In genomic region chr3:41961061-41961749, GRCh38 we compare ENCODE assay signal across 8 cellular contexts. TPM values are rescaled to one million over a fixed set of nuclear protein-coding genes. Genes with fewer than 3 reads are reported as not detected.
DNase-seq lines count a peak whose midpoint lies in the region; ATAC-seq and TF ChIP-seq lines count a peak whose summit lies in the region.

No MANE protein-coding gene starts in this region.

- POLR2A ChIA-PET in CD4-positive, alpha-beta T cell (lab: Charles Lee), result interaction anchor here (0.8 to 1.9 kb wide), 7 partner anchors 52 to 1508 kb away, joined by 3 to 20 read pairs (median 5); partner anchors contain the start of genes RPL14, SS18L2 and VIPR1

- CTCF ChIA-PET in CD4-positive, alpha-beta T cell (lab: Charles Lee), result no interaction called here

- no peaks in the 10 kb centered on the region for H3K9me3 Mint-ChIP-seq in CD4-positive, alpha-beta T cell
- no peaks in the 10 kb centered on the region for H3K9me3 Mint-ChIP-seq in activated naive CD4-positive, alpha-beta T cell treated with anti-CD3 and anti-CD28 coated beads, Interleukin-2, amount 50 U/mL, for 72 hours

- WGBS in thyroid gland, 2 donors, result 1 to 5% methylated on average over 13 to 33 of the region's 43 CpGs

- peaks cover 12% of the 10 kb centered on the region for H3K79me2 ChIP-seq in parathyroid adenoma

- peak; percentile 59 for ATAC-seq in CD4-positive, alpha-beta T cell (ENCODE audit: poor library complexity)
- ATAC-seq in GM19467 (IDR thresholded peaks at IDR 0.05; ENCODE audit: unreplicated experiment), result peak; percentile 3
- ATAC-seq in activated naive CD4-positive, alpha-beta T cell treated with anti-CD3 and anti-CD28 coated beads, Interleukin-2, amount 50 U/mL, for 72 hours, result peak; percentile 19 to 44

- H3K9me3 ChIP-seq in CD4-positive, alpha-beta T cell (ENCODE audit: control insufficient read depth, low read length), result no peaks in the 10 kb centered on the region
- H3K9me3 ChIP-seq in SJCRH30 (replicated peaks) (no peaks in the 10 kb centered on the region), parathyroid adenoma (ENCODE audit: control insufficient read depth, low read length) (no peaks in the 10 kb centered on the region), thyroid gland (no peaks in the 10 kb centered on the region)

- peak overlapping the region; percentile 98 for H3K27ac Mint-ChIP-seq in CD4-positive, alpha-beta T cell
- H3K27ac Mint-ChIP-seq in activated naive CD4-positive, alpha-beta T cell treated with anti-CD3 and anti-CD28 coated beads, Interleukin-2, amount 50 U/mL, for 72 hours, result peak overlapping the region; percentile 92 to 99

- no peak for TF ChIP-seq POLR2A in thyroid gland (IDR thresholded peaks at IDR 0.05)

- H3K4me3 ChIP-seq in SJCRH30 (peak overlapping the region; percentile 86), parathyroid adenoma (ENCODE audit: low read depth, low read length) (peak overlapping the region; percentile 82), thyroid gland (replicated peaks in 1 of 3) (peak overlapping the region; percentile 56 to 87 (median 60))

- peak overlapping the region; percentile 73 for H3K9ac ChIP-seq in parathyroid adenoma

- DNase-seq in CD4-positive, alpha-beta T cell, result peak; percentile 34 to 72 (median 52)
- DNase-seq in HS-27A (ENCODE audit: low read depth) (peak; percentile 34), SJCRH30 (peak; percentile 1 to 45), cardiac septum (ENCODE audit: low spot score) (peak; percentile 77), thyroid gland (peak; percentile 44 to 55)
- peak; percentile 48 to 63 for DNase-seq in activated naive CD4-positive, alpha-beta T cell treated with anti-CD3 and anti-CD28 coated beads, Interleukin-2, amount 50 U/mL, for 72 hours (ENCODE audit: low spot score in 2 of 2)

- intact Hi-C loops in CD4-positive, alpha-beta T cell (cut with DNase I, micrococcal nuclease), result loop anchor here (2.0 to 10.0 kb wide), 5 partner anchors 764 to 1652 kb away; partner anchors contain the start of genes CTNNB1 (in 1 of the 2), EIF1B (in 1 of the 2) and RPL14 (in 1 of the 2)
- intact Hi-C loops in cardiac septum (cut with DNase I) (loop anchor here (2.0 to 5.0 kb wide), 2 partner anchors 59 to 138 kb away; no protein-coding TSS in a partner anchor), thyroid gland (cut with DNase I) (loop anchor here (5.0 to 10.0 kb wide), 3 partner anchors 54 to 624 kb away; partner anchors contain the start of gene SEC22C)

- peak overlapping the region; percentile 86 for H3K27ac ChIP-seq in CD4-positive, alpha-beta T cell (ENCODE audit: low read depth, low read length)
- H3K27ac ChIP-seq in SJCRH30 (peak overlapping the region; percentile 32; the same call in 1 of the 2 replicates), parathyroid adenoma (peak overlapping the region; percentile 78), thyroid gland (peak overlapping the region; percentile 40 to 67 (median 49))

- no peak for TF ChIP-seq CTCF in CD4-positive, alpha-beta T cell (IDR thresholded peaks at IDR 0.05)
- TF ChIP-seq CTCF in parathyroid adenoma (IDR thresholded peaks at IDR 0.05) (no peak), thyroid gland (IDR thresholded peaks at IDR 0.05) (no peak)

- peaks cover 26% of the 10 kb centered on the region for H3K4me1 Mint-ChIP-seq in CD4-positive, alpha-beta T cell (ENCODE audit: low read depth)

- H3K4me1 ChIP-seq in SJCRH30, result no peaks in the 10 kb centered on the region
- no peaks in the 10 kb centered on the region for H3K4me1 ChIP-seq in parathyroid adenoma
- peaks cover 5 to 6% of the 10 kb centered on the region in 2 donors for H3K4me1 ChIP-seq in thyroid gland

- H3K36me3 ChIP-seq in SJCRH30 (no peaks in the 10 kb centered on the region), parathyroid adenoma (ENCODE audit: control insufficient read depth, insufficient read depth, low read length) (no peaks in the 10 kb centered on the region), thyroid gland (no peaks in the 10 kb centered on the region)

- peak overlapping the region; percentile 90 for H2AFZ ChIP-seq in parathyroid adenoma

- H3K27me3 ChIP-seq in CD4-positive, alpha-beta T cell (ENCODE audit: control insufficient read depth, insufficient read depth, low read length), result no peaks in the 10 kb centered on the region
- H3K27me3 ChIP-seq in SJCRH30 (no peaks in the 10 kb centered on the region), parathyroid adenoma (ENCODE audit: control insufficient read depth, insufficient read depth, low read length) (no peaks in the 10 kb centered on the region), thyroid gland (no peaks in the 10 kb centered on the region)

- peak overlapping the region; percentile 83 for H3K4me2 ChIP-seq in parathyroid adenoma (ENCODE audit: low read length)

- H3K4me3 Mint-ChIP-seq in CD4-positive, alpha-beta T cell, result peak overlapping the region; percentile 100

- no peaks in the 10 kb centered on the region for H3K27me3 Mint-ChIP-seq in CD4-positive, alpha-beta T cell

- peaks cover 12% of the 10 kb centered on the region for H3K36me3 Mint-ChIP-seq in CD4-positive, alpha-beta T cell (ENCODE audit: low read depth)
- peaks cover 0 to 10% of the 10 kb centered on the region in 2 donors for H3K36me3 Mint-ChIP-seq in activated naive CD4-positive, alpha-beta T cell treated with anti-CD3 and anti-CD28 coated beads, Interleukin-2, amount 50 U/mL, for 72 hours

RNA-seq across cellular contexts. Expression of gene ULK4, which starts 0.7 kb away (rescaled TPM):
- total RNA-seq in CD4-positive, alpha-beta T cell, result 10 to 100 TPM; 23.8 to 28.6 TPM
- 6.3 and 6.4 TPM in 2 replicates for total RNA-seq in SJCRH30 (2014; rRNA removed; shearing (Covaris generic))
- 1 to 10 TPM; 8.1 to 8.9 TPM for total RNA-seq in activated naive CD4-positive, alpha-beta T cell treated with anti-CD3 and anti-CD28 coated beads, Interleukin-2, amount 50 U/mL, for 72 hours
- total RNA-seq in cardiac septum (5.1 TPM), thyroid gland (10 to 100 TPM; 18.7 to 58.2 (median 43.3) TPM)

Comparison
In these comparisons a context has a peak if more than half of its experiments do, and no peak if none do; other contexts are left out.
1. Peak in every context shown above with its lines: DNase-seq, ATAC-seq, H3K4me3 ChIP-seq and H3K27ac ChIP-seq.
2. ATAC-seq: peak in every context shown above with its lines; median percentile 59 in CD4-positive, alpha-beta T cell; 32 in activated naive CD4-positive, alpha-beta T cell treated with anti-CD3 and anti-CD28 coated beads, Interleukin-2, amount 50 U/mL, for 72 hours; 3 in GM19467.
3. DNase-seq: peak in every context shown above with its lines; median percentile 77 in cardiac septum; 56 in activated naive CD4-positive, alpha-beta T cell treated with anti-CD3 and anti-CD28 coated beads, Interleukin-2, amount 50 U/mL, for 72 hours; 52 in CD4-positive, alpha-beta T cell; 50 in thyroid gland; 34 in HS-27A; 23 in SJCRH30.
4. H3K27ac ChIP-seq: peak in every context shown above with its lines; median percentile 86 in CD4-positive, alpha-beta T cell; 78 in parathyroid adenoma; 49 in thyroid gland; 32 in SJCRH30.